In the genomic region with DNA sequence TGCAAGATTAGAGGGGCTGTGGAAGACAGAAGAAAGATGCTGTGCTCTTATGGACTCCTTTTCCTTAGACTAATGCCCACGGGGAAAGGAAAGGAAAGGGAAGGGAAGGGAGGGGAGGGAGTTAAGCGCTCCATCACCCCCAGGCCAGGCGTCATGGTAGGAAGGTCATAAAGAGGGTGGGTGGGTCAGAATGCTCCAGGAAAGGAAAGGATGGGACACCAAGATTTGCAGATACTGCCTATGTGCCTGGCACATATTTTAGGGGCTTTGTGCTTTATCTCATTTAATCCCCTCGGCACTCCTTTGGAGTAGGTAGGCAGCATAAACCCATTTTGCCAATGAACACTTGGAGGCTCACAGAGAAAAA, we compare ENCODE assay signal across 8 cellular contexts. TPM values are rescaled to one million over a fixed set of nuclear protein-coding genes. Genes with fewer than 3 reads are reported as not detected.
DNase-seq lines count a peak whose midpoint lies in the region; ATAC-seq and TF ChIP-seq lines count a peak whose summit lies in the region.

No MANE protein-coding gene starts in this region.

- H3K4me1 ChIP-seq in tibial nerve = peaks cover 0 to 20% (median 5%) of the 10 kb centered on the region in 4 donors

- H3K4me3 ChIP-seq in tibial nerve = peak overlapping the region in 3 of 4 donors; percentile 28 to 53 (median 31)

- 64 to 71% methylated on average over 3 to 4 of the region's 4 CpGs for WGBS in tibial nerve, 2 donors

- H3K27ac ChIP-seq in tibial nerve = peak overlapping the region in 3 of 4 donors; percentile 70 to 80 (median 72)

- H3K36me3 ChIP-seq in tibial nerve = no peaks in the 10 kb centered on the region

- POLR2A ChIA-PET in MCF 10A (lab: Yijun Ruan, JAX) = interaction anchor here (0.6 to 3.4 kb wide), 2 partner anchors 224 to 315 kb away, joined by 5 to 24 read pairs; no protein-coding TSS in a partner anchor

- no peaks in the 10 kb centered on the region for H3K9me3 ChIP-seq in tibial nerve

- TF ChIP-seq EP300 in tibial nerve (IDR thresholded peaks at IDR 0.05) = no peak

- peaks cover 18% of the 10 kb centered on the region for H3K4me1 Mint-ChIP-seq in activated naive CD4-positive, alpha-beta T cell treated with anti-CD3 and anti-CD28 coated beads for 36 hours (ENCODE audit: low read depth)
- H3K4me1 Mint-ChIP-seq in MCF 10A (ENCODE audit: insufficient read depth, unreplicated experiment) = peaks cover 4% of the 10 kb centered on the region
- peaks cover 6% of the 10 kb centered on the region for H3K4me1 Mint-ChIP-seq in memory B cell

- ATAC-seq in memory B cell (ENCODE audit: low read depth) (no peak), HG03520 (IDR thresholded peaks at IDR 0.05; ENCODE audit: unreplicated experiment) (no peak)

- H3K36me3 Mint-ChIP-seq in activated naive CD4-positive, alpha-beta T cell treated with anti-CD3 and anti-CD28 coated beads for 36 hours (ENCODE audit: low read depth) = no peaks in the 10 kb centered on the region
- no peaks in the 10 kb centered on the region for H3K36me3 Mint-ChIP-seq in MCF 10A (ENCODE audit: insufficient read depth, unreplicated experiment)
- no peaks in the 10 kb centered on the region for H3K36me3 Mint-ChIP-seq in memory B cell

- DNase-seq in activated naive CD4-positive, alpha-beta T cell treated with anti-CD3 and anti-CD28 coated beads for 36 hours = no peak
- DNase-seq in activated naive CD4-positive, alpha-beta T cell treated with anti-CD3 and anti-CD28 coated beads, Interleukin-2, amount 50 U/mL, for 16 hours = no peak
- DNase-seq in MCF 10A (ENCODE audit: unreplicated experiment) = no peak
- DNase-seq in memory B cell (ENCODE audit: low spot score in 2 of 2) = no peak
- DNase-seq in tibial nerve (ENCODE audit: low spot score in 2 of 2) = no peak
- no peak for DNase-seq in NCI-H510A (lab: John Stamatoyannopoulos, UW)
- no peak for DNase-seq in NAMALWA (ENCODE audit: low spot score)

- intact Hi-C loops in activated naive CD4-positive, alpha-beta T cell treated with anti-CD3 and anti-CD28 coated beads for 36 hours (cut with micrococcal nuclease) = loop anchor here (1.0 to 5.0 kb wide), 7 partner anchors 13 to 910 kb away; a partner anchor contains a TSS
- intact Hi-C loops in MCF 10A (cut with micrococcal nuclease) = loop anchor here (1.0 to 10.0 kb wide), 3 partner anchors 190 to 333 kb away; a partner anchor contains a TSS

- no peak for TF ChIP-seq CTCF in MCF 10A (IDR thresholded peaks at IDR 0.05; ENCODE audit: unreplicated experiment)
- TF ChIP-seq CTCF in tibial nerve (IDR thresholded peaks at IDR 0.05) = no peak

- H3K27me3 ChIP-seq in tibial nerve = no peaks in the 10 kb centered on the region

- H3K27me3 Mint-ChIP-seq in activated naive CD4-positive, alpha-beta T cell treated with anti-CD3 and anti-CD28 coated beads for 36 hours (ENCODE audit: low read depth) = no peaks in the 10 kb centered on the region
- H3K27me3 Mint-ChIP-seq in MCF 10A (ENCODE audit: insufficient read depth, unreplicated experiment) = peaks cover 12% of the 10 kb centered on the region
- peaks cover 10% of the 10 kb centered on the region for H3K27me3 Mint-ChIP-seq in memory B cell

- no peak overlapping the region for H3K27ac Mint-ChIP-seq in activated naive CD4-positive, alpha-beta T cell treated with anti-CD3 and anti-CD28 coated beads for 36 hours
- H3K27ac Mint-ChIP-seq in MCF 10A (ENCODE audit: low read depth, unreplicated experiment) = no peak overlapping the region
- H3K27ac Mint-ChIP-seq in memory B cell = no peak overlapping the region

- no peak for TF ChIP-seq POLR2A in tibial nerve (IDR thresholded peaks at IDR 0.05)

- no peaks in the 10 kb centered on the region for H3K9me3 Mint-ChIP-seq in activated naive CD4-positive, alpha-beta T cell treated with anti-CD3 and anti-CD28 coated beads for 36 hours
- H3K9me3 Mint-ChIP-seq in MCF 10A (ENCODE audit: unreplicated experiment) = no peaks in the 10 kb centered on the region
- H3K9me3 Mint-ChIP-seq in memory B cell = no peaks in the 10 kb centered on the region

- CTCF ChIA-PET in activated naive CD4-positive, alpha-beta T cell treated with anti-CD3 and anti-CD28 coated beads for 36 hours (lab: Charles Lee) = interaction anchor here (0.6 to 6.0 kb wide), 15 partner anchors 8 to 347 kb away, joined by 3 to 36 read pairs (median 4); no protein-coding TSS in a partner anchor
- CTCF ChIA-PET in MCF 10A (lab: Yijun Ruan, JAX) = interaction anchor here (0.6 to 10.8 kb wide), 25 partner anchors 8 to 1105 kb away, joined by 3 to 191 read pairs (median 4); no protein-coding TSS in a partner anchor

- H3K4me3 Mint-ChIP-seq in activated naive CD4-positive, alpha-beta T cell treated with anti-CD3 and anti-CD28 coated beads for 36 hours = peak overlapping the region; percentile 37
- peak overlapping the region; percentile 20 for H3K4me3 Mint-ChIP-seq in MCF 10A (ENCODE audit: unreplicated experiment)
- peak overlapping the region; percentile 27 for H3K4me3 Mint-ChIP-seq in memory B cell

- BruUV-seq in MCF 10A (replicated peaks; lab: Mats Ljungman, UMichigan) = no TSS peak

RNA-seq across cellular contexts. Expression of a gene that starts 41.4 kb away (rescaled TPM):
- total RNA-seq in activated naive CD4-positive, alpha-beta T cell treated with anti-CD3 and anti-CD28 coated beads for 36 hours = not detected
- total RNA-seq in MCF 10A (2022) = 2.5 and 2.8 TPM in 2 replicates
- total RNA-seq in tibial nerve = under 1 TPM in 2 of 4 donors, not detected in 2; 0.22 to 0.63 TPM
